Comparison of ENCODE assay signal across 8 cellular contexts in the genomic region with DNA sequence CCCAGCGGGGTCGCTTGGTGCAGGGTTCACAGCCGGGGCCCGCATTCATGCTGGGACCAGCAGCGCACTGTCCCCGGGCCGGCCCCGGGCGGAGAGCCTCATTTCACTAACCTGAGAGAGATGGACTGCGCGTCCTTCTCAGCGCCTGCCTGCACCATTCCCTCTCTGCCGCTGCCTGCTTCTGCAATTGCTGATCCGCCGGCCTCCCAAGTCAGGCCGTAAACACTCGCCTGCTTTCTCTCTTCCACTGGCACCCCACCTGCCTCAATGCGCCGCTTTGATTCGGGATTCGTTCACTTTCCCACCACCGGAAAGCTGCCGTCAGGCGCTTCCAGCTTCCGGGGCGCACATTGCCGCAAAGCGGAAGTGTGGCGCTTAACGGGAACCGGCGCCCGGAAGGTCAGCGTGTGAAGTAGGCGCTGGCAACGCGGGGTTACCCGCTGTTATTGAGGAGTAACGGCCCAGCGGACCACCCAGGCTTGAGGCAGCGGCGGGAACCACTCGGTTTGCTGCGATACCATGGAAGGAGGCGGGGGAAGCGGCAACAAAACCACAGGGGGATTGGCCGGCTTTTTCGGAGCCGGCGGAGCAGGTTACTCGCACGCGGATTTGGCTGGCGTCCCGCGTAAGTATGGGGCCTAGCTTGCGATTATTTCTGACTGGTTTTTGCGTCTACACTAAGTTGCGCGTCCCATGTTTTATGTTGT. TPM values are rescaled to one million over a fixed set of nuclear protein-coding genes. Genes with fewer than 3 reads are reported as not detected.
A peak's percentile ranks its signal among the peaks of the same experiment; 100 is the strongest.
DNase-seq lines count a peak whose midpoint lies in the region; ATAC-seq and TF ChIP-seq lines count a peak whose summit lies in the region.
"Not testable (repeated sequence)": the region's sequence is repeated elsewhere in the genome, so short reads cannot be mapped to it uniquely, and the experiment has no call there.

A gene with protein sequence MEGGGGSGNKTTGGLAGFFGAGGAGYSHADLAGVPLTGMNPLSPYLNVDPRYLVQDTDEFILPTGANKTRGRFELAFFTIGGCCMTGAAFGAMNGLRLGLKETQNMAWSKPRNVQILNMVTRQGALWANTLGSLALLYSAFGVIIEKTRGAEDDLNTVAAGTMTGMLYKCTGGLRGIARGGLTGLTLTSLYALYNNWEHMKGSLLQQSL (plus strand): TSS at position 384 of the 707 bp plus-strand sequence. CDS start 136 bp downstream, at position 520.

- H3K4me1 Mint-ChIP-seq in CD8-positive, alpha-beta T cell (ENCODE audit: low read depth): peaks cover 54% of the 10 kb centered on the region
- H3K4me1 Mint-ChIP-seq in effector memory CD8-positive, alpha-beta T cell (ENCODE audit: low read depth in 2 of 2): peaks cover 32 to 34% of the 10 kb centered on the region in 2 donors

- peak; percentile 85 for ATAC-seq in CD8-positive, alpha-beta T cell
- ATAC-seq in GM19467 (IDR thresholded peaks at IDR 0.05; ENCODE audit: unreplicated experiment): peak; percentile 68
- ATAC-seq in effector memory CD8-positive, alpha-beta T cell (replicated peaks): peak; percentile 89

- H3K36me3 Mint-ChIP-seq in CD8-positive, alpha-beta T cell: peaks cover 16% of the 10 kb centered on the region
- H3K36me3 Mint-ChIP-seq in effector memory CD8-positive, alpha-beta T cell (ENCODE audit: insufficient read depth): peaks cover 18% of the 10 kb centered on the region

- DNase-seq in CD8-positive, alpha-beta T cell: peak; percentile 76 to 91 (median 84)
- DNase-seq in HS-27A (ENCODE audit: low read depth) (peak; percentile 22), NOMO-1 treated with dmso at 0.1 percent for 144 hours (lab: John Stamatoyannopoulos, UW; ENCODE audit: unreplicated experiment) (peak; percentile 59), medulla oblongata (ENCODE audit: extremely low spot score) (peak; percentile 87)
- DNase-seq in activated CD8-positive, alpha-beta memory T cell treated with anti-CD3 and anti-CD28 coated beads for 48 hours (ENCODE audit: low read depth in 2 of 3, low spot score in 2 of 3): peak; percentile 64 to 77 (median 70)
- DNase-seq in effector memory CD8-positive, alpha-beta T cell: peak; percentile 83 to 88 (median 87)
- DNase-seq in stimulated activated CD4-positive, alpha-beta T cell treated with anti-CD3 and anti-CD28 coated beads, TNF-alpha, amount 100 ng/mL, for 1 hour (ENCODE audit: low read depth in 3 of 3, low spot score in 1 of 3): peak; percentile 59 to 77 (median 72)

- H3K36me3 ChIP-seq in CD8-positive, alpha-beta T cell (ENCODE audit: insufficient read depth, low read length): not testable (repeated sequence)

- not testable (repeated sequence) for TF ChIP-seq CTCF in CD8-positive, alpha-beta T cell (IDR thresholded peaks at IDR 0.05)

- H3K27ac Mint-ChIP-seq in CD8-positive, alpha-beta T cell: peak within 1 kb of the TSS; percentile 94
- peak within 1 kb of the TSS; percentile 92 to 94 for H3K27ac Mint-ChIP-seq in effector memory CD8-positive, alpha-beta T cell

- not testable (repeated sequence) for H3K27me3 Mint-ChIP-seq in CD8-positive, alpha-beta T cell (ENCODE audit: low read depth); effector memory CD8-positive, alpha-beta T cell

- peak within 1 kb of the TSS; percentile 66 for H3K27ac ChIP-seq in CD8-positive, alpha-beta T cell (ENCODE audit: low read depth, low read length)

- POLR2A ChIA-PET in CD8-positive, alpha-beta T cell (lab: Charles Lee): not testable (repeated sequence)

- H3K9me3 Mint-ChIP-seq in CD8-positive, alpha-beta T cell; effector memory CD8-positive, alpha-beta T cell: not testable (repeated sequence)

- H3K4me1 ChIP-seq in CD8-positive, alpha-beta T cell (ENCODE audit: insufficient read depth, low read length): peaks cover 24% of the 10 kb centered on the region

- not testable (repeated sequence) for H3K27me3 ChIP-seq in CD8-positive, alpha-beta T cell (ENCODE audit: insufficient read depth, low read length)

- CTCF ChIA-PET in CD8-positive, alpha-beta T cell (lab: Charles Lee): interaction anchor here (0.7 kb wide), 1 partner anchor 55 kb away, joined by 3 read pairs; no protein-coding TSS in a partner anchor

- intact Hi-C loops in CD8-positive, alpha-beta T cell (cut with DNase I, micrococcal nuclease): loop anchor here (2.0 to 5.0 kb wide), 2 partner anchors 57 to 60 kb away; a partner anchor contains a TSS

- H3K4me3 Mint-ChIP-seq in CD8-positive, alpha-beta T cell: peak within 1 kb of the TSS; percentile 99
- peak within 1 kb of the TSS; percentile 93 to 100 for H3K4me3 Mint-ChIP-seq in effector memory CD8-positive, alpha-beta T cell

- peak within 1 kb of the TSS; percentile 80 for H3K4me3 ChIP-seq in CD8-positive, alpha-beta T cell (ENCODE audit: low read depth, low read length)

- H3K9me3 ChIP-seq in CD8-positive, alpha-beta T cell (ENCODE audit: low read length): not testable (repeated sequence)

RNA-seq across cellular contexts. Expression of the gene that starts here (rescaled TPM):
- total RNA-seq in CD8-positive, alpha-beta T cell: 10 to 100 TPM; 46.5 to 46.8 TPM

Comparison
In these comparisons a context has a peak if more than half of its experiments do, and no peak if none do; other contexts are left out.
1. Peak in every context shown above with its lines: DNase-seq, ATAC-seq, H3K4me3 ChIP-seq and H3K27ac ChIP-seq.
2. DNase-seq: peak in every context shown above with its lines; median percentile 87 in effector memory CD8-positive, alpha-beta T cell; 87 in medulla oblongata; 84 in CD8-positive, alpha-beta T cell; 72 in stimulated activated CD4-positive, alpha-beta T cell treated with anti-CD3 and anti-CD28 coated beads, TNF-alpha, amount 100 ng/mL, for 1 hour; 70 in activated CD8-positive, alpha-beta memory T cell treated with anti-CD3 and anti-CD28 coated beads for 48 hours; 59 in NOMO-1 treated with dmso at 0.1 percent for 144 hours; 22 in HS-27A.